18 cellular contexts compared by ENCODE assay signal in genomic region chr1:226945858-226946245, GRCh38. TPM values are rescaled to one million over a fixed set of nuclear protein-coding genes. Genes with fewer than 3 reads are reported as not detected.
DNase-seq lines count a peak whose midpoint lies in the region; ATAC-seq, FAIRE-seq and TF ChIP-seq lines count a peak whose summit lies in the region.
"Had no signal": no experiment of that assay in that cellular context is flagged by ENCODE, and none has a peak within 500 bp of the region (broad histone marks: within the 10 kb centered on the region; RNA-seq: fewer than 3 reads in every experiment).

No MANE protein-coding gene starts in this region.

- intact Hi-C loops in colonic mucosa (cut with DNase I), result loop anchor here (5.0 kb wide), 1 partner anchor 41 kb away; no protein-coding TSS in a partner anchor
- intact Hi-C loops in lower lobe of right lung (cut with DNase I), result no loop called here

- WGBS in trophoblast cell (ENCODE audit: extremely low coverage, insufficient coverage, insufficient read length), result no CpG with 5 or more reads among the region's 8 CpGs

- H4K91ac ChIP-seq in trophoblast cell (ENCODE audit: low read depth, low read length), result no peak overlapping the region

- peak overlapping the region in 1 of 2 donors; percentile 85 for H3K9ac ChIP-seq in colonic mucosa (ENCODE audit: low read depth in 2 of 2, low read length in 2 of 2)
- H3K9ac ChIP-seq in subcutaneous abdominal adipose tissue (ENCODE audit: low read length in 5 of 5), result peak overlapping the region in 2 of 5 donors; percentile 38 to 53
- H3K9ac ChIP-seq in trophoblast cell (ENCODE audit: low read length), result no peak overlapping the region

- H2BK12ac ChIP-seq in trophoblast cell (ENCODE audit: low read length), result no peak overlapping the region

- no peaks in the 10 kb centered on the region for H3K36me3 ChIP-seq in colonic mucosa
- H3K36me3 ChIP-seq in lower lobe of right lung, result no peaks in the 10 kb centered on the region
- peaks cover 0 to 4% (median 0%) of the 10 kb centered on the region in 5 donors for H3K36me3 ChIP-seq in subcutaneous abdominal adipose tissue (ENCODE audit: control insufficient read depth in 5 of 5, insufficient read depth in 5 of 5, low read length in 5 of 5)
- no peaks in the 10 kb centered on the region for H3K36me3 ChIP-seq in trophoblast cell (ENCODE audit: control insufficient read depth in 1 of 2, insufficient read depth in 2 of 2, low read length in 2 of 2)
- H3K36me3 ChIP-seq: thyroid gland had no signal

- no peak overlapping the region for H3K4me2 ChIP-seq in trophoblast cell (ENCODE audit: low read length)

- H3K27ac ChIP-seq in colonic mucosa (peak overlapping the region; percentile 74), lower lobe of right lung (peak overlapping the region; percentile 61), subcutaneous abdominal adipose tissue (ENCODE audit: low read depth, low read length) (peak overlapping the region; percentile 77), trophoblast cell (ENCODE audit: low read depth, low read length) (no peak overlapping the region)

- H3K18ac ChIP-seq in trophoblast cell (ENCODE audit: low read length), result no peak overlapping the region

- no peak overlapping the region for H4K8ac ChIP-seq in trophoblast cell (ENCODE audit: low read depth, low read length)

- no peak overlapping the region for H2AK5ac ChIP-seq in trophoblast cell (ENCODE audit: low read length)

- H3K4me1 ChIP-seq in colonic mucosa, result peaks cover 38% of the 10 kb centered on the region
- H3K4me1 ChIP-seq in lower lobe of right lung, result peaks cover 37% of the 10 kb centered on the region
- H3K4me1 ChIP-seq in subcutaneous abdominal adipose tissue (ENCODE audit: control insufficient read depth in 5 of 5, insufficient read depth in 5 of 5, low read length in 5 of 5), result peaks cover 15 to 68% (median 61%) of the 10 kb centered on the region in 5 donors
- H3K4me1 ChIP-seq in trophoblast cell (ENCODE audit: control insufficient read depth in 1 of 2, insufficient read depth in 2 of 2, low read length in 2 of 2), result peaks cover 0 to 4% of the 10 kb centered on the region in 2 experiments

- no peak overlapping the region for H2BK5ac ChIP-seq in trophoblast cell (ENCODE audit: low read depth, low read length, poor library complexity)

- H3K27me3 ChIP-seq in colonic mucosa, result no peaks in the 10 kb centered on the region
- no peaks in the 10 kb centered on the region for H3K27me3 ChIP-seq in lower lobe of right lung (ENCODE audit: low read depth)
- no peaks in the 10 kb centered on the region for H3K27me3 ChIP-seq in subcutaneous abdominal adipose tissue (ENCODE audit: control insufficient read depth in 5 of 5, insufficient read depth in 4 of 5, low read length in 5 of 5)
- H3K27me3 ChIP-seq in trophoblast cell (ENCODE audit: insufficient read depth, low read length), result no peaks in the 10 kb centered on the region
- H3K27me3 ChIP-seq: thyroid gland had no signal

- no peaks in the 10 kb centered on the region for H3K79me2 ChIP-seq in trophoblast cell (ENCODE audit: control insufficient read depth, insufficient read depth, low read length, poor library complexity)

- no peak overlapping the region for H3K23ac ChIP-seq in trophoblast cell (ENCODE audit: low read length)

- no peak overlapping the region for H2AFZ ChIP-seq in trophoblast cell (ENCODE audit: insufficient read depth, low read length, poor library complexity)

- no peak overlapping the region for H3K14ac ChIP-seq in trophoblast cell (ENCODE audit: low read length)

- H4K12ac ChIP-seq in trophoblast cell (ENCODE audit: low read depth, low read length), result no peak overlapping the region

- no peaks in the 10 kb centered on the region for H3K79me1 ChIP-seq in trophoblast cell (ENCODE audit: low read length)

- no peaks in the 10 kb centered on the region for H3K9me3 ChIP-seq in colonic mucosa
- peaks cover 3% of the 10 kb centered on the region for H3K9me3 ChIP-seq in lower lobe of right lung
- H3K9me3 ChIP-seq in subcutaneous abdominal adipose tissue (ENCODE audit: control insufficient read depth in 5 of 5, low read length in 5 of 5), result peaks cover 0 to 6% (median 4%) of the 10 kb centered on the region in 5 donors
- peaks cover 2% of the 10 kb centered on the region for H3K9me3 ChIP-seq in trophoblast cell (ENCODE audit: insufficient read depth, low read depth, low read length)
- H3K9me3 ChIP-seq: thyroid gland had no signal

- no peak for ATAC-seq in lower lobe of right lung
- ATAC-seq: activated naive CD8-positive, alpha-beta T cell treated with anti-CD3 and anti-CD28 coated beads, Interleukin-2, amount 50 U/mL, for 24 hours; effector memory CD8-positive, alpha-beta T cell; K562 had no signal

- TF ChIP-seq CTCF in colonic mucosa (IDR thresholded peaks at IDR 0.05), result no peak
- TF ChIP-seq CTCF in lower lobe of right lung (IDR thresholded peaks at IDR 0.05), result no peak

- no peak for FAIRE-seq in GM19239 (lab: Jason Lieb, UNC)
- FAIRE-seq: K562, RCC 7860 had no signal

- DNase-seq in NCI-H146 (lab: John Stamatoyannopoulos, UW) (peak; percentile 39), NCI-H146 treated with DMSO at 0.1 percent for 48 hours (lab: John Stamatoyannopoulos, UW; ENCODE audit: unreplicated experiment) (no peak), colonic mucosa (no peak), lower lobe of right lung (no peak), RKO (ENCODE audit: low spot score) (no peak), trophoblast cell (no peak), GM19239 (ENCODE audit: insufficient read length, low spot score) (no peak)
- DNase-seq: activated CD4-positive, alpha-beta memory T cell treated with anti-CD3 and anti-CD28 coated beads, Interleukin-2, amount 10 ng/mL, durations not matched to agents 7 days and 5 days; activated naive CD8-positive, alpha-beta T cell treated with anti-CD3 and anti-CD28 coated beads, Interleukin-2, amount 50 U/mL, for 24 hours; caudate nucleus; DND-41; effector memory CD8-positive, alpha-beta T cell; mammary epithelial cell; stimulated activated CD4-positive, alpha-beta T cell treated with anti-CD3 and anti-CD28 coated beads, Interleukin-4, amount 100 ng/mL, for 1 hour had no signal

- H3K4me3 ChIP-seq in colonic mucosa (no peak overlapping the region), lower lobe of right lung (no peak overlapping the region), subcutaneous abdominal adipose tissue (ENCODE audit: low read depth in 1 of 5, low read length in 5 of 5) (peak overlapping the region in 1 of 5 donors; percentile 45), trophoblast cell (ENCODE audit: low read depth, low read length) (no peak overlapping the region)
- H3K4me3 ChIP-seq: K562, thyroid gland had no signal

- no peak overlapping the region for H3K4ac ChIP-seq in trophoblast cell (ENCODE audit: low read depth, low read length)

- no peak overlapping the region for H2BK120ac ChIP-seq in trophoblast cell (ENCODE audit: insufficient read depth, low read length, poor library complexity)

RNA-seq across cellular contexts. Expression of gene COQ8A, which starts 5.8 kb away (rescaled TPM):
- total RNA-seq in colonic mucosa (10 to 100 TPM; 56.3 to 58.1 TPM), lower lobe of right lung (45.0 TPM)
- polyA plus RNA-seq in trophoblast cell (2013), result 4.5 TPM in 2 replicates
